Comparison of ENCODE assay signal across 18 cellular contexts in the genomic region with DNA sequence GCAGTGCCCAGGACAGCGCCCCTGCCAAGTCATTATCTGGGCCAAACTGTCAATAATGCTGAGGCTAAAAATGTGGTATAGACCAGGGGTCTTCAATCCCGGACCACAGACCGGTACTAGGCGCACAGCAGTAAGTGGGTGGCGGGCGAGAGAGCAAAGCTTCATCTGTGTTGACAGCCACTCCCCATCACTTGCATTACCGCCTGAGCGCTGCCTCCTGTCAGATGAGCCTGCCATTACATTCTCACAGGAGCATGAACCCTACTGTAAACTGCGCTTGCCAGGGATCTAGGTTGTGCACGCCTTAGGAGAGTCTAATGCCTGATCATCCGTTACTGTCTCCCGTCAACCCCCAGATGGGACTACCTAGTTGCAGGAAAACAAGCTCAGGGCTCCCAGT.
DNase-seq lines count a peak whose midpoint lies in the region; ATAC-seq and TF ChIP-seq lines count a peak whose summit lies in the region.
"Had no signal": no experiment of that assay in that cellular context is flagged by ENCODE, and none has a peak within 500 bp of the region (broad histone marks: within the 10 kb centered on the region; RNA-seq: fewer than 3 reads in every experiment).

No MANE protein-coding gene starts in this region.

- peak overlapping the region; percentile 14 for H3K27ac Mint-ChIP-seq in activated T-cell treated with anti-CD3 and anti-CD28 coated beads, Interleukin-2, amount 50 U/mL, for 24 hours
- no peak overlapping the region for H3K27ac Mint-ChIP-seq in GM23338
- peak overlapping the region; percentile 17 to 86 (median 68) for H3K27ac Mint-ChIP-seq in immature natural killer cell

- H3K79me2 ChIP-seq in GM23338 (replicated peaks; ENCODE audit: insufficient read depth) (no peaks in the 10 kb centered on the region), OCI-LY3 (ENCODE audit: low read length) (peaks cover 1% of the 10 kb centered on the region; the same call in 1 of the 2 replicates)

- no peak overlapping the region for H3K4me3 Mint-ChIP-seq in activated T-cell treated with anti-CD3 and anti-CD28 coated beads, Interleukin-2, amount 50 U/mL, for 24 hours
- no peak overlapping the region for H3K4me3 Mint-ChIP-seq in GM23338
- peak overlapping the region in 1 of 5 donors; percentile 21 for H3K4me3 Mint-ChIP-seq in immature natural killer cell
- H3K4me3 Mint-ChIP-seq: IgD-negative memory B cell had no signal

- H3K36me3 Mint-ChIP-seq in activated T-cell treated with anti-CD3 and anti-CD28 coated beads, Interleukin-2, amount 50 U/mL, for 24 hours (ENCODE audit: low read depth): peaks cover 92% of the 10 kb centered on the region
- H3K36me3 Mint-ChIP-seq in GM23338 (ENCODE audit: low read depth) (no peaks in the 10 kb centered on the region; the same call in 2 of the 3 replicates), immature natural killer cell (peaks cover 35 to 65% (median 44%) of the 10 kb centered on the region in 3 donors)

- H3K9me2 ChIP-seq in GM23338 (ENCODE audit: insufficient read depth): no peaks in the 10 kb centered on the region

- H3K27ac ChIP-seq in GM23338 (ENCODE audit: low read depth): no peak overlapping the region
- H3K27ac ChIP-seq in OCI-LY3 (ENCODE audit: low read length): no peak overlapping the region
- H3K27ac ChIP-seq: RWPE1, SJCRH30 had no signal

- H2AFZ ChIP-seq in GM23338 (no peak overlapping the region), OCI-LY3 (ENCODE audit: low read depth, low read length) (no peak overlapping the region)

- H3K4me1 Mint-ChIP-seq in activated T-cell treated with anti-CD3 and anti-CD28 coated beads, Interleukin-2, amount 50 U/mL, for 24 hours (ENCODE audit: low read depth): peaks cover 26% of the 10 kb centered on the region
- H3K4me1 Mint-ChIP-seq in GM23338 (peaks cover 10% of the 10 kb centered on the region), immature natural killer cell (peaks cover 53 to 77% of the 10 kb centered on the region in 2 donors)

- H3K27me3 ChIP-seq in GM23338 (ENCODE audit: insufficient read depth): no peaks in the 10 kb centered on the region
- H3K27me3 ChIP-seq in OCI-LY3 (ENCODE audit: low read depth, low read length): no peaks in the 10 kb centered on the region
- H3K27me3 ChIP-seq: SJCRH30 had no signal

- H3K27me3 Mint-ChIP-seq in activated T-cell treated with anti-CD3 and anti-CD28 coated beads, Interleukin-2, amount 50 U/mL, for 24 hours: no peaks in the 10 kb centered on the region
- H3K27me3 Mint-ChIP-seq in GM23338 (ENCODE audit: insufficient read depth, low read depth, poor library complexity): peaks cover 5% of the 10 kb centered on the region
- peaks cover 0 to 20% (median 11%) of the 10 kb centered on the region in 3 donors for H3K27me3 Mint-ChIP-seq in immature natural killer cell (ENCODE audit: low read depth in 3 of 3)
- H3K27me3 Mint-ChIP-seq: IgD-negative memory B cell had no signal

- no peaks in the 10 kb centered on the region for H4K20me1 ChIP-seq in GM23338 (replicated peaks; ENCODE audit: insufficient read depth)
- peaks cover 7% of the 10 kb centered on the region; the same call in 1 of the 2 replicates for H4K20me1 ChIP-seq in OCI-LY3 (ENCODE audit: insufficient read depth, low read length)

- no peaks in the 10 kb centered on the region for H3F3A ChIP-seq in GM23338 (replicated peaks; ENCODE audit: low read depth)

- H3K9me3 ChIP-seq in OCI-LY3 (ENCODE audit: insufficient read depth, low read length): no peaks in the 10 kb centered on the region

- H3K9ac ChIP-seq in OCI-LY3 (ENCODE audit: low read length): no peak overlapping the region

- H3K4me2 ChIP-seq in GM23338: no peak overlapping the region
- no peak overlapping the region for H3K4me2 ChIP-seq in OCI-LY3 (ENCODE audit: low read length)
- H3K4me2 ChIP-seq: A549 had no signal

- H3K36me3 ChIP-seq in GM23338 (ENCODE audit: insufficient read depth) (no peaks in the 10 kb centered on the region), OCI-LY3 (replicated peaks; ENCODE audit: low read depth, low read length) (peaks cover 77% of the 10 kb centered on the region)
- H3K36me3 ChIP-seq: SJCRH30 had no signal

- ATAC-seq in GM23338: peak; percentile 54
- ATAC-seq in HG03571 (IDR thresholded peaks at IDR 0.05; ENCODE audit: unreplicated experiment): no peak
- ATAC-seq: A549, GM12878 had no signal

- H3K4me1 ChIP-seq in GM23338 (ENCODE audit: insufficient read depth) (no peaks in the 10 kb centered on the region), OCI-LY3 (ENCODE audit: low read length) (peaks cover 9% of the 10 kb centered on the region)

- no peak overlapping the region for H3K4me3 ChIP-seq in GM23338
- H3K4me3 ChIP-seq in OCI-LY3 (ENCODE audit: low read length): no peak overlapping the region
- H3K4me3 ChIP-seq: A549, GM12878, SJCRH30 had no signal

- H3K9me3 Mint-ChIP-seq in activated T-cell treated with anti-CD3 and anti-CD28 coated beads, Interleukin-2, amount 50 U/mL, for 24 hours: peaks cover 5% of the 10 kb centered on the region
- no peaks in the 10 kb centered on the region for H3K9me3 Mint-ChIP-seq in GM23338
- no peaks in the 10 kb centered on the region for H3K9me3 Mint-ChIP-seq in immature natural killer cell
- H3K9me3 Mint-ChIP-seq: IgD-negative memory B cell had no signal

- TF ChIP-seq CTCF in GM23338 (conservative IDR thresholded peaks at IDR 0.05; ENCODE audit: low read depth in 2 of 2) (peak in 1 of 2 experiments; percentile 38; a peak in 2 of 4 replicates), OCI-LY3 (IDR thresholded peaks at IDR 0.05; ENCODE audit: low read depth, low read length) (peak; percentile 10; the same call in 1 of the 2 replicates)

- DNase-seq in activated T-cell treated with anti-CD3 and anti-CD28 coated beads, Interleukin-2, amount 50 U/mL, for 24 hours: no peak
- DNase-seq in activated T-cell treated with anti-CD3 and anti-CD28 coated beads, Interleukin-2, amount 50 U/mL, for 48 hours: no peak
- DNase-seq in GM23338 (ENCODE audit: low spot score): no peak
- DNase-seq in immature natural killer cell: no peak
- DNase-seq in NOMO-1 treated with DMSO at 0.1 percent for 48 hours (lab: John Stamatoyannopoulos, UW; ENCODE audit: unreplicated experiment): no peak
- no peak for DNase-seq in medulla oblongata (ENCODE audit: extremely low spot score)
- DNase-seq: C1 segment of cervical spinal cord, DND-41, NCI-H1417 treated with DMSO at 0.1 percent for 48 hours, NCI-H1930, NCI-H69, SJCRH30 had no signal

TF ChIP-seq in GM23338, 12 proteins besides CTCF, POLR2A, EP300 and RAD21 (continues in another document):
- TF ChIP-seq ZNF331 (CRISPR knock-in tag; IDR thresholded peaks at IDR 0.05; ENCODE audit: low read depth): no peak
- no peak for TF ChIP-seq CREB1 (CRISPR knock-in tag; IDR thresholded peaks at IDR 0.05; ENCODE audit: low read depth)
- TF ChIP-seq, protein P1, sequence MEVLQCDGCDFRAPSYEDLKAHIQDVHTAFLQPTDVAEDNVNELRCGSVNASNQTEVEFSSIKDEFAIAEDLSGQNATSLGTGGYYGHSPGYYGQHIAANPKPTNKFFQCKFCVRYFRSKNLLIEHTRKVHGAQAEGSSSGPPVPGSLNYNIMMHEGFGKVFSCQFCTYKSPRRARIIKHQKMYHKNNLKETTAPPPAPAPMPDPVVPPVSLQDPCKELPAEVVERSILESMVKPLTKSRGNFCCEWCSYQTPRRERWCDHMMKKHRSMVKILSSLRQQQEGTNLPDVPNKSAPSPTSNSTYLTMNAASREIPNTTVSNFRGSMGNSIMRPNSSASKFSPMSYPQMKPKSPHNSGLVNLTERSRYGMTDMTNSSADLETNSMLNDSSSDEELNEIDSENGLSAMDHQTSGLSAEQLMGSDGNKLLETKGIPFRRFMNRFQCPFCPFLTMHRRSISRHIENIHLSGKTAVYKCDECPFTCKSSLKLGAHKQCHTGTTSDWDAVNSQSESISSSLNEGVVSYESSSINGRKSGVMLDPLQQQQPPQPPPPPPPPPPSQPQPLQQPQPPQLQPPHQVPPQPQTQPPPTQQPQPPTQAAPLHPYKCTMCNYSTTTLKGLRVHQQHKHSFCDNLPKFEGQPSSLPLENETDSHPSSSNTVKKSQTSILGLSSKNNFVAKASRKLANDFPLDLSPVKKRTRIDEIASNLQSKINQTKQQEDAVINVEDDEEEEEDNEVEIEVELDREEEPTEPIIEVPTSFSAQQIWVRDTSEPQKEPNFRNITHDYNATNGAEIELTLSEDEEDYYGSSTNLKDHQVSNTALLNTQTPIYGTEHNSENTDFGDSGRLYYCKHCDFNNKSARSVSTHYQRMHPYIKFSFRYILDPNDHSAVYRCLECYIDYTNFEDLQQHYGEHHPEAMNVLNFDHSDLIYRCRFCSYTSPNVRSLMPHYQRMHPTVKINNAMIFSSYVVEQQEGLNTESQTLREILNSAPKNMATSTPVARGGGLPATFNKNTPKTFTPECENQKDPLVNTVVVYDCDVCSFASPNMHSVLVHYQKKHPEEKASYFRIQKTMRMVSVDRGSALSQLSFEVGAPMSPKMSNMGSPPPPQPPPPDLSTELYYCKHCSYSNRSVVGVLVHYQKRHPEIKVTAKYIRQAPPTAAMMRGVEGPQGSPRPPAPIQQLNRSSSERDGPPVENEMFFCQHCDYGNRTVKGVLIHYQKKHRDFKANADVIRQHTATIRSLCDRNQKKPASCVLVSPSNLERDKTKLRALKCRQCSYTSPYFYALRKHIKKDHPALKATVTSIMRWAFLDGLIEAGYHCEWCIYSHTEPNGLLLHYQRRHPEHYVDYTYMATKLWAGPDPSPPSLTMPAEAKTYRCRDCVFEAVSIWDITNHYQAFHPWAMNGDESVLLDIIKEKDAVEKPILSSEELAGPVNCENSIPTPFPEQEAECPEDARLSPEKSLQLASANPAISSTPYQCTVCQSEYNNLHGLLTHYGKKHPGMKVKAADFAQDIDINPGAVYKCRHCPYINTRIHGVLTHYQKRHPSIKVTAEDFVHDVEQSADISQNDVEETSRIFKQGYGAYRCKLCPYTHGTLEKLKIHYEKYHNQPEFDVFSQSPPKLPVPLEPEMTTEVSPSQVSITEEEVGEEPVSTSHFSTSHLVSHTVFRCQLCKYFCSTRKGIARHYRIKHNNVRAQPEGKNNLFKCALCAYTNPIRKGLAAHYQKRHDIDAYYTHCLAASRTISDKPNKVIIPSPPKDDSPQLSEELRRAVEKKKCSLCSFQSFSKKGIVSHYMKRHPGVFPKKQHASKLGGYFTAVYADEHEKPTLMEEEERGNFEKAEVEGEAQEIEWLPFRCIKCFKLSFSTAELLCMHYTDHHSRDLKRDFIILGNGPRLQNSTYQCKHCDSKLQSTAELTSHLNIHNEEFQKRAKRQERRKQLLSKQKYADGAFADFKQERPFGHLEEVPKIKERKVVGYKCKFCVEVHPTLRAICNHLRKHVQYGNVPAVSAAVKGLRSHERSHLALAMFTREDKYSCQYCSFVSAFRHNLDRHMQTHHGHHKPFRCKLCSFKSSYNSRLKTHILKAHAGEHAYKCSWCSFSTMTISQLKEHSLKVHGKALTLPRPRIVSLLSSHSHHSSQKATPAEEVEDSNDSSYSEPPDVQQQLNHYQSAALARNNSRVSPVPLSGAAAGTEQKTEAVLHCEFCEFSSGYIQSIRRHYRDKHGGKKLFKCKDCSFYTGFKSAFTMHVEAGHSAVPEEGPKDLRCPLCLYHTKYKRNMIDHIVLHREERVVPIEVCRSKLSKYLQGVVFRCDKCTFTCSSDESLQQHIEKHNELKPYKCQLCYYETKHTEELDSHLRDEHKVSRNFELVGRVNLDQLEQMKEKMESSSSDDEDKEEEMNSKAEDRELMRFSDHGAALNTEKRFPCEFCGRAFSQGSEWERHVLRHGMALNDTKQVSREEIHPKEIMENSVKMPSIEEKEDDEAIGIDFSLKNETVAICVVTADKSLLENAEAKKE (CRISPR knock-in tag; IDR thresholded peaks at IDR 0.05): no peak
